13 cellular contexts compared by ENCODE assay signal in genomic region chr6:52961022-52961421, GRCh38. TPM values are rescaled to one million over a fixed set of nuclear protein-coding genes. Genes with fewer than 3 reads are reported as not detected.
"Had no signal": no experiment of that assay in that cellular context is flagged by ENCODE, and none has a peak within 500 bp of the region (broad histone marks: within the 10 kb centered on the region; RNA-seq: fewer than 3 reads in every experiment).

No MANE protein-coding gene starts in this region.

RNA-seq across cellular contexts. Expression of gene GSTA3, which starts 51.5 kb away (rescaled TPM):
- total RNA-seq: activated CD4-positive, alpha-beta memory T cell treated with anti-CD3 and anti-CD28 coated beads for 36 hours; activated CD4-positive, alpha-beta T cell treated with anti-CD3 and anti-CD28 coated beads, Interleukin-2, amount 10 ng/mL, durations not matched to agents 7 days and 5 days; activated naive CD4-positive, alpha-beta T cell treated with anti-CD3 and anti-CD28 coated beads, Interleukin-2, amount 50 U/mL, for 72 hours; activated T-cell treated with anti-CD3 and anti-CD28 coated beads, Interleukin-2, amount 50 U/mL, for 4 hours; ascending aorta; body of pancreas; bronchial epithelial cell; LHCN-M2; Peyer's patch; Right ventricle myocardium superior; SJCRH30; T-helper 2 cell treated with Interferon-gamma antibody and Interleukin-4, amounts not matched to agents 100 ng/mL and 5 ng/mL, for 36 hours had no signal
- polyA plus RNA-seq: SK-N-SH had no signal
